8 cellular contexts compared by ENCODE assay signal in genomic region chr6:157068691-157069228, GRCh38.
DNase-seq lines count a peak whose midpoint lies in the region; ATAC-seq and TF ChIP-seq lines count a peak whose summit lies in the region.

No MANE protein-coding gene starts in this region.

- no peak for TF ChIP-seq CTCF in hepatocyte (IDR thresholded peaks at IDR 0.05; ENCODE audit: poor library complexity)

- peak overlapping the region; percentile 57 for H3K9ac ChIP-seq in Karpas-422 (ENCODE audit: low read length)

- WGBS in hepatocyte (ENCODE audit: low lambda C conversion rate, missing lambda C conversion rate): 71% methylated on average over 7 of the region's 7 CpGs

- peak overlapping the region; percentile 47 for H3K4me3 ChIP-seq in Karpas-422 (ENCODE audit: low read length)
- H3K4me3 ChIP-seq in hepatocyte: no peak overlapping the region

- H3K4me1 ChIP-seq in Karpas-422 (ENCODE audit: low read length): peaks cover 98% of the 10 kb centered on the region
- peaks cover 25% of the 10 kb centered on the region for H3K4me1 ChIP-seq in hepatocyte (ENCODE audit: insufficient read depth)

- DNase-seq in Karpas-422: peak; percentile 60
- DNase-seq in hepatocyte (ENCODE audit: low spot score): no peak
- DNase-seq in NCI-H774 (lab: John Stamatoyannopoulos, UW): no peak
- no peak for DNase-seq in HUDEP-2 (lab: John Stamatoyannopoulos, UW; ENCODE audit: unreplicated experiment in 76 of 76)
- no peak for DNase-seq in effector CD8-positive, alpha-beta T cell (lab: John Stamatoyannopoulos, UW)
- DNase-seq in activated gamma-delta T cell (lab: John Stamatoyannopoulos, UW): no peak

- H3K79me2 ChIP-seq in Karpas-422 (ENCODE audit: low read length) (peaks cover 95% of the 10 kb centered on the region), hepatocyte (peaks cover 73% of the 10 kb centered on the region)

- no peaks in the 10 kb centered on the region for H3K27me3 ChIP-seq in Karpas-422 (ENCODE audit: low read length)
- H3K27me3 ChIP-seq in hepatocyte: no peaks in the 10 kb centered on the region

- no peaks in the 10 kb centered on the region for H3K9me2 ChIP-seq in Karpas-422 (replicated peaks; ENCODE audit: insufficient read depth, low read length)
- no peaks in the 10 kb centered on the region for H3K9me2 ChIP-seq in hepatocyte (replicated peaks; ENCODE audit: insufficient read depth)

- 0 out of 2 replicates have a peak, but pooled peaks cover 3% of the 10 kb centered on the region for H3K36me3 ChIP-seq in Karpas-422 (ENCODE audit: insufficient read depth, low read length)
- no peaks in the 10 kb centered on the region for H3K36me3 ChIP-seq in hepatocyte (replicated peaks; ENCODE audit: insufficient read depth, low read depth)

- peak; percentile 99 for ATAC-seq in GM18517 (IDR thresholded peaks at IDR 0.05; ENCODE audit: unreplicated experiment)
- peak; percentile 94 for ATAC-seq in GM21737 (IDR thresholded peaks at IDR 0.05; ENCODE audit: unreplicated experiment)

- H3K27ac ChIP-seq in Karpas-422 (ENCODE audit: low read length) (peak overlapping the region; percentile 92), hepatocyte (peak overlapping the region; percentile 2)

- H3K4me2 ChIP-seq in Karpas-422 (ENCODE audit: low read depth, low read length, poor library complexity, severe bottlenecking): peak overlapping the region; percentile 73
- H3K4me2 ChIP-seq in hepatocyte: peak overlapping the region; percentile 38

- H3K9me3 ChIP-seq in Karpas-422 (ENCODE audit: low read length): no peaks in the 10 kb centered on the region
- H3K9me3 ChIP-seq in hepatocyte (ENCODE audit: low read depth): no peaks in the 10 kb centered on the region

- no peaks in the 10 kb centered on the region for H4K20me1 ChIP-seq in Karpas-422 (ENCODE audit: insufficient read depth, low read depth, low read length)
- peaks cover 27% of the 10 kb centered on the region for H4K20me1 ChIP-seq in hepatocyte (ENCODE audit: insufficient read depth, poor library complexity, severe bottlenecking)

- H2AFZ ChIP-seq in Karpas-422 (ENCODE audit: low read length): no peak overlapping the region
- no peak overlapping the region for H2AFZ ChIP-seq in hepatocyte
